In the genomic region with DNA sequence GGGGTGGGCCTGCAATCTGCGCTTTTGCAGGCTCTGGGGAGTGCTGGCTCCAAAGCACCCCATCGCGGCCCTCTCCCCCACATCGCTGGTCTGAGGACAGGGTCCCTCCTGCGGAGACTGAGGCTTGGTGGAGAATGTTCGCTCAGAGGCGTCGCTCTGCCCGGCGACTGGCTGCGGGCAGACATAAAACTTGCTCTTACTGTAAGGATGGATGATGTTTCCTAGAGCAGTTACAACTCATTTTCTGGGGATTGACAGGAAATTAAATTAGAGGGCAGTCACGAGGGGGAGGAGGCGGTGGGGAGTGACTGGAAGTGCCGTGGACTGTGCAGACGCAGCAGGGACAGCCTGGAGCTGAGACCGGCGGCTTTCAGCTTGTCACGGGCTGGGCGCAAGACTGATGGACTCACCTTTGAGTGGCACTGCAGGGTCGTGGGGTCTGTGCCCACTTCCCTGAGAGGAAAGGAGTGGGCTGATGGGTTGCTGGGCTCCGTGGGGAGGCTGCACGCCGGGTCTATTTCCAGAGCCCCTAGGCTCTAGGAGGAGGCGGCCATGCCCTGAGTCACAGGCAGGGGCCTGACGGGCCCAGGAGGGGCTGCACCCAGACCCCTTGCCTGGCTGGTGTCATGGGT, we compare ENCODE assay signal across 21 cellular contexts.
"Had no signal": no experiment of that assay in that cellular context is flagged by ENCODE, and none has a peak within 500 bp of the region (broad histone marks: within the 10 kb centered on the region; RNA-seq: fewer than 3 reads in every experiment).

No MANE protein-coding gene starts in this region.

- H3K4me1 ChIP-seq: colonic mucosa, parathyroid adenoma, right lobe of liver had no signal

- H3K36me3 ChIP-seq: colonic mucosa, right lobe of liver, thoracic aorta had no signal

- H3K9me3 ChIP-seq: colonic mucosa, right lobe of liver, thoracic aorta had no signal

- H3K9ac ChIP-seq: parathyroid adenoma had no signal

- H3K4me3 ChIP-seq: colonic mucosa, right lobe of liver, thoracic aorta had no signal

- ATAC-seq: right lobe of liver; stimulated activated effector memory CD8-positive, alpha-beta T cell treated with anti-CD3 and anti-CD28 coated beads, Interleukin-12 subunit alpha, Interleukin-12 subunit beta, amount 100 ng/mL, for 72 hours had no signal

- H3K27me3 ChIP-seq: colonic mucosa, right lobe of liver had no signal

- FAIRE-seq: urothelium cell line had no signal

- H3K27ac ChIP-seq: colonic mucosa, epithelial cell of prostate, parathyroid adenoma, right lobe of liver, thoracic aorta, VCaP had no signal

- DNase-seq: activated CD4-positive, alpha-beta T cell treated with anti-CD3 and anti-CD28 coated beads for 4 hours; activated CD4-positive, alpha-beta T cell treated with anti-CD3 and anti-CD28 coated beads, Interleukin-2, amount 50 U/mL, for 48 hours; activated CD8-positive, alpha-beta memory T cell treated with anti-CD3 and anti-CD28 coated beads for 24 hours; activated effector memory CD4-positive, alpha-beta T cell treated with Interleukin-2 at 50 U/mL for 16 hours; activated naive CD4-positive, alpha-beta T cell treated with Interleukin-2 at 50 U/mL for 16 hours; anterior cingulate cortex; cerebellar nuclear complex; colonic mucosa; effector CD8-positive, alpha-beta T cell; naive B cell; occipital lobe; stimulated activated CD4-positive, alpha-beta T cell treated with anti-CD3 and anti-CD28 coated beads, Interleukin-12 subunit alpha, Interleukin-12 subunit beta, amount 100 ng/mL, for 4 hours; stimulated activated CD4-positive, alpha-beta T cell treated with anti-CD3 and anti-CD28 coated beads, Interleukin-4, amount 100 ng/mL, for 24 hours; trophoblast cell had no signal
